In the genomic region with DNA sequence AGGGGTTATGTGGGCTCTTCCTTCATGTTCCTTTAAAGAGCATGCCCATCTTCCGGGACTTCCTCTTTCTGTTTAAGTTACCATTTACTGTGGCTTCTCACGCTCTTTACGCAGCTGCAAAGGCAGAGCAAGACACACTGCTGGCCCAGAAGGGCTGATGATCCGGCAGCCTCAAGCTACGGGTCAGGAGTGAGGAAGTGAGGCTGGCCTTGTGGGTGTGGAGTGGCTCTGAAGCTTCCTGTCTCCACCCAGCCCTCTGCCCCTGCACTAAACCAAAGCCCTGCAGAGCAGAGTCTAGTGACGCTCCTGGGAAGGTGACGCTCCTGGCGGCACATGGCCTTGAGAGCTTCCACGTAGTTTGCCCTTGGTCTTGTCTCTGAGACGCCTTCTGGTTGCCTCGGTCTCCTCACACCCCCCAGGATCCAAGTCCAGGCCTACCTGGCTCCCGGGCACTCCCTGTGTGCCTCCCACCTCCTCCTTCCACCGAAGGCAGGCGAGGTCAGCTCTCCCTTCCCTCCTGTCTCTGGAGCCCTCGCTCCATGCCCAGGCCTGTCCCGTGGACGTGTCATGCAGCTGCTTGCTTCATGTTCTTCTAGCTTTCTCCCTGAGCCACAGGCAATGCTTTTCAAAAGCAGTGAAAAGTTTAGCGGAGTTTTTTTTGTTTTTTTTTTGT, we compare ENCODE assay signal across 8 cellular contexts. TPM values are rescaled to one million over a fixed set of nuclear protein-coding genes. Genes with fewer than 3 reads are reported as not detected.
DNase-seq lines count a peak whose midpoint lies in the region; ATAC-seq and TF ChIP-seq lines count a peak whose summit lies in the region.

No MANE protein-coding gene starts in this region.

- peak overlapping the region; percentile 96 for H3K27ac ChIP-seq in brain microvascular endothelial cell

- no peaks in the 10 kb centered on the region for H3K27me3 Mint-ChIP-seq in naive B cell
- H3K27me3 Mint-ChIP-seq in stimulated activated naive CD8-positive, alpha-beta T cell treated with anti-CD3 and anti-CD28 coated beads, Interleukin-15, amount 100 ng/mL, for 72 hours = no peaks in the 10 kb centered on the region

- ATAC-seq in GM18861 (IDR thresholded peaks at IDR 0.05; ENCODE audit: unreplicated experiment) (peak; percentile 87), HG02981 (IDR thresholded peaks at IDR 0.05; ENCODE audit: unreplicated experiment) (peak; percentile 93), naive B cell (ENCODE audit: low read depth in 2 of 2) (peak; percentile 82 to 85)
- peak; percentile 97 for ATAC-seq in stimulated activated naive CD8-positive, alpha-beta T cell treated with anti-CD3 and anti-CD28 coated beads, Interleukin-15, amount 100 ng/mL, for 72 hours

- H3K4me3 Mint-ChIP-seq in naive B cell = peak overlapping the region; percentile 49 to 92 (median 86)
- H3K4me3 Mint-ChIP-seq in stimulated activated naive CD8-positive, alpha-beta T cell treated with anti-CD3 and anti-CD28 coated beads, Interleukin-15, amount 100 ng/mL, for 72 hours = peak overlapping the region; percentile 70 to 81

- no peaks in the 10 kb centered on the region for H3K27me3 ChIP-seq in brain microvascular endothelial cell (replicated peaks)

- no peak for TF ChIP-seq CTCF in brain microvascular endothelial cell (IDR thresholded peaks at IDR 0.05; ENCODE audit: low read depth, low read length, missing control alignments)

- H3K4me3 ChIP-seq in brain microvascular endothelial cell (ENCODE audit: low read depth, low read length) = no peak overlapping the region

- peaks cover 62 to 96% (median 70%) of the 10 kb centered on the region in 3 donors for H3K4me1 Mint-ChIP-seq in naive B cell
- H3K4me1 Mint-ChIP-seq in stimulated activated naive CD8-positive, alpha-beta T cell treated with anti-CD3 and anti-CD28 coated beads, Interleukin-15, amount 100 ng/mL, for 72 hours = peaks cover 87% of the 10 kb centered on the region

- H3K27ac Mint-ChIP-seq in naive B cell = peak overlapping the region; percentile 95 to 100 (median 100)
- H3K27ac Mint-ChIP-seq in stimulated activated naive CD8-positive, alpha-beta T cell treated with anti-CD3 and anti-CD28 coated beads, Interleukin-15, amount 100 ng/mL, for 72 hours = peak overlapping the region; percentile 93 to 95

- in situ Hi-C loops in brain microvascular endothelial cell (cut with HindIII; ENCODE audit: low pct_ligation_motif_present, low sequenced_read_pairs) = no loop called here

- no peaks in the 10 kb centered on the region for H3K36me3 ChIP-seq in brain microvascular endothelial cell (replicated peaks)

- DNase-seq in T-helper 2 cell = peak in 4 of 5 experiments; percentile 27 to 98 (median 80)
- no peak for DNase-seq in brain microvascular endothelial cell
- peak; percentile 92 for DNase-seq in naive B cell
- DNase-seq in stimulated activated naive CD8-positive, alpha-beta T cell treated with anti-CD3 and anti-CD28 coated beads, Interleukin-15, amount 100 ng/mL, for 72 hours = peak; percentile 73 to 87
- no peak for DNase-seq in HuH-7.5 (ENCODE audit: low spot score)
- DNase-seq in DMS114 treated with DMSO at 0.1 percent for 48 hours (lab: John Stamatoyannopoulos, UW; ENCODE audit: unreplicated experiment) = no peak

- H3K36me3 Mint-ChIP-seq in naive B cell = peaks cover 0 to 7% of the 10 kb centered on the region in 2 donors

- peaks cover 0 to 5% (median 2%) of the 10 kb centered on the region in 7 donors for H3K9me3 Mint-ChIP-seq in naive B cell
- no peaks in the 10 kb centered on the region for H3K9me3 Mint-ChIP-seq in stimulated activated naive CD8-positive, alpha-beta T cell treated with anti-CD3 and anti-CD28 coated beads, Interleukin-15, amount 100 ng/mL, for 72 hours

RNA-seq across cellular contexts. Expression of a gene that starts 50.3 kb away (rescaled TPM):
- 10 to 100 TPM; 18.2 to 37.1 (median 28.5) TPM for polyA plus RNA-seq in naive B cell (ENCODE audit: low read depth in 6 of 6)

Comparison
In these comparisons a context has a peak if more than half of its experiments do, and no peak if none do; other contexts are left out.
1. DNase-seq: peak in T-helper 2 cell (4 of 5), naive B cell (single experiment) and stimulated activated naive CD8-positive, alpha-beta T cell treated with anti-CD3 and anti-CD28 coated beads, Interleukin-15, amount 100 ng/mL, for 72 hours (2 of 2); none in brain microvascular endothelial cell (single experiment), HuH-7.5 (single experiment) and DMS114 treated with DMSO at 0.1 percent for 48 hours (single experiment).
2. Peak in every context shown above with its lines, with median percentiles within 50 percentile points of each other: ATAC-seq.